2 cellular contexts compared by ENCODE assay signal in the genomic region with DNA sequence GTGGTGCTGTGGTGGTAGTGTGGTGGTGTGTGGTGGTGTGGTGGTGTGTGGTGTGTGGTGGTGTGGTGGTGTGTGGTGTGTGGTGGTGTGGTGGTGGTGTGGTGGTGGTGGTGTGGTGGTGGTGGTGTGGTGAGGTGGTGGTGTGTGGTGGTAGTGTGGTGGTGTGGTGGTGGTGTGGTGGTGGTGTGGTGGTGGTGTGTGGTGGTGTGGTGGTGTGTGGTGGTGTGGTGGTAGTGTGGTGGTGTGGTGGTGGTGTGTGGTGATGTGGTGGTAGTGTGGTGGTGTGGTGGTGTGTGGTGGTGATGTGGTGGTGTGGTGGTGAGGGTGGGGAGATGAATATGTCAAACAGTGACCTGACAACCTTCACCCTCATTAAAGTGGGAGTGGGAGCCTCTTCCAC.
TF ChIP-seq lines count a peak whose summit lies in the region.

No MANE protein-coding gene starts in this region.

TF ChIP-seq in SK-N-SH, 30 proteins besides CTCF, POLR2A, EP300 and RAD21 (continued from another document):
- TF ChIP-seq, protein P1, sequence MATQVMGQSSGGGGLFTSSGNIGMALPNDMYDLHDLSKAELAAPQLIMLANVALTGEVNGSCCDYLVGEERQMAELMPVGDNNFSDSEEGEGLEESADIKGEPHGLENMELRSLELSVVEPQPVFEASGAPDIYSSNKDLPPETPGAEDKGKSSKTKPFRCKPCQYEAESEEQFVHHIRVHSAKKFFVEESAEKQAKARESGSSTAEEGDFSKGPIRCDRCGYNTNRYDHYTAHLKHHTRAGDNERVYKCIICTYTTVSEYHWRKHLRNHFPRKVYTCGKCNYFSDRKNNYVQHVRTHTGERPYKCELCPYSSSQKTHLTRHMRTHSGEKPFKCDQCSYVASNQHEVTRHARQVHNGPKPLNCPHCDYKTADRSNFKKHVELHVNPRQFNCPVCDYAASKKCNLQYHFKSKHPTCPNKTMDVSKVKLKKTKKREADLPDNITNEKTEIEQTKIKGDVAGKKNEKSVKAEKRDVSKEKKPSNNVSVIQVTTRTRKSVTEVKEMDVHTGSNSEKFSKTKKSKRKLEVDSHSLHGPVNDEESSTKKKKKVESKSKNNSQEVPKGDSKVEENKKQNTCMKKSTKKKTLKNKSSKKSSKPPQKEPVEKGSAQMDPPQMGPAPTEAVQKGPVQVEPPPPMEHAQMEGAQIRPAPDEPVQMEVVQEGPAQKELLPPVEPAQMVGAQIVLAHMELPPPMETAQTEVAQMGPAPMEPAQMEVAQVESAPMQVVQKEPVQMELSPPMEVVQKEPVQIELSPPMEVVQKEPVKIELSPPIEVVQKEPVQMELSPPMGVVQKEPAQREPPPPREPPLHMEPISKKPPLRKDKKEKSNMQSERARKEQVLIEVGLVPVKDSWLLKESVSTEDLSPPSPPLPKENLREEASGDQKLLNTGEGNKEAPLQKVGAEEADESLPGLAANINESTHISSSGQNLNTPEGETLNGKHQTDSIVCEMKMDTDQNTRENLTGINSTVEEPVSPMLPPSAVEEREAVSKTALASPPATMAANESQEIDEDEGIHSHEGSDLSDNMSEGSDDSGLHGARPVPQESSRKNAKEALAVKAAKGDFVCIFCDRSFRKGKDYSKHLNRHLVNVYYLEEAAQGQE (IDR thresholded peaks at IDR 0.05; ENCODE audit: low read depth, low read length), result no peak
- TF ChIP-seq FOXM1 (IDR thresholded peaks at IDR 0.05; ENCODE audit: low read depth) (no peak), POLR2AphosphoS5 (IDR thresholded peaks at IDR 0.05; ENCODE audit: low read depth, low read length) (no peak), MEF2A (IDR thresholded peaks at IDR 0.05; ENCODE audit: borderline replicate concordance, low read depth) (no peak), ZBTB33 (IDR thresholded peaks at IDR 0.05; ENCODE audit: borderline replicate concordance, low read depth) (no peak), FOSL2 (IDR thresholded peaks at IDR 0.05; ENCODE audit: borderline replicate concordance, low read depth) (no peak), GABPA (IDR thresholded peaks at IDR 0.05; ENCODE audit: low read depth) (no peak), RCOR1 (IDR thresholded peaks at IDR 0.05; ENCODE audit: low read length) (no peak), SMC3 (IDR thresholded peaks at IDR 0.05; ENCODE audit: low read depth, low read length) (no peak), GATA2 (CRISPR knock-in tag; IDR thresholded peaks at IDR 0.05) (no peak), TEAD4 (IDR thresholded peaks at IDR 0.05; ENCODE audit: borderline replicate concordance, insufficient read depth) (no peak), TCF12 (IDR thresholded peaks at IDR 0.05) (no peak), MXI1 (IDR thresholded peaks at IDR 0.05; ENCODE audit: low read depth, low read length) (no peak), ELF1 (IDR thresholded peaks at IDR 0.05) (no peak), TAF1 (IDR thresholded peaks at IDR 0.05; ENCODE audit: borderline replicate concordance, low read depth, low read length) (no peak)

TF ChIP-seq in SK-N-SH treated with all-trans-retinoic acid at 6 μM for 48 hours, 23 proteins besides CTCF, POLR2A, EP300 and RAD21 (continued from another document):
- TF ChIP-seq, protein P2, sequence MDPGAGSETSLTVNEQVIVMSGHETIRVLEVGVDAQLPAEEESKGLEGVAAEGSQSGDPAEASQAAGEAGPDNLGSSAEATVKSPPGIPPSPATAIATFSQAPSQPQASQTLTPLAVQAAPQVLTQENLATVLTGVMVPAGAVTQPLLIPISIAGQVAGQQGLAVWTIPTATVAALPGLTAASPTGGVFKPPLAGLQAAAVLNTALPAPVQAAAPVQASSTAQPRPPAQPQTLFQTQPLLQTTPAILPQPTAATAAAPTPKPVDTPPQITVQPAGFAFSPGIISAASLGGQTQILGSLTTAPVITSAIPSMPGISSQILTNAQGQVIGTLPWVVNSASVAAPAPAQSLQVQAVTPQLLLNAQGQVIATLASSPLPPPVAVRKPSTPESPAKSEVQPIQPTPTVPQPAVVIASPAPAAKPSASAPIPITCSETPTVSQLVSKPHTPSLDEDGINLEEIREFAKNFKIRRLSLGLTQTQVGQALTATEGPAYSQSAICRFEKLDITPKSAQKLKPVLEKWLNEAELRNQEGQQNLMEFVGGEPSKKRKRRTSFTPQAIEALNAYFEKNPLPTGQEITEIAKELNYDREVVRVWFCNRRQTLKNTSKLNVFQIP (CRISPR knock-in tag; IDR thresholded peaks at IDR 0.05; ENCODE audit: borderline replicate concordance, low read depth), result no peak
- TF ChIP-seq OSR1 (CRISPR knock-in tag; IDR thresholded peaks at IDR 0.05), result no peak
- no peak for TF ChIP-seq ZFP3 (CRISPR knock-in tag; IDR thresholded peaks at IDR 0.05)
- no peak for TF ChIP-seq TCF4 (CRISPR knock-in tag; IDR thresholded peaks at IDR 0.05; ENCODE audit: borderline replicate concordance)
- no peak for TF ChIP-seq RARB (CRISPR knock-in tag; IDR thresholded peaks at IDR 0.05)
- TF ChIP-seq ZC3H10 (CRISPR knock-in tag; IDR thresholded peaks at IDR 0.05), result no peak
- TF ChIP-seq BACH2 (CRISPR knock-in tag; IDR thresholded peaks at IDR 0.05; ENCODE audit: borderline replicate concordance), result no peak
- TF ChIP-seq CSRNP3 (CRISPR knock-in tag; IDR thresholded peaks at IDR 0.05), result no peak
- no peak for TF ChIP-seq ZNF70 (CRISPR knock-in tag; IDR thresholded peaks at IDR 0.05)
- no peak for TF ChIP-seq ZFP30 (CRISPR knock-in tag; IDR thresholded peaks at IDR 0.05)
- no peak for TF ChIP-seq ZNF565 (CRISPR knock-in tag; conservative IDR thresholded peaks at IDR 0.05; ENCODE audit: low read depth)
- TF ChIP-seq CSDC2 (CRISPR knock-in tag; IDR thresholded peaks at IDR 0.05), result no peak
- TF ChIP-seq, protein P3, sequence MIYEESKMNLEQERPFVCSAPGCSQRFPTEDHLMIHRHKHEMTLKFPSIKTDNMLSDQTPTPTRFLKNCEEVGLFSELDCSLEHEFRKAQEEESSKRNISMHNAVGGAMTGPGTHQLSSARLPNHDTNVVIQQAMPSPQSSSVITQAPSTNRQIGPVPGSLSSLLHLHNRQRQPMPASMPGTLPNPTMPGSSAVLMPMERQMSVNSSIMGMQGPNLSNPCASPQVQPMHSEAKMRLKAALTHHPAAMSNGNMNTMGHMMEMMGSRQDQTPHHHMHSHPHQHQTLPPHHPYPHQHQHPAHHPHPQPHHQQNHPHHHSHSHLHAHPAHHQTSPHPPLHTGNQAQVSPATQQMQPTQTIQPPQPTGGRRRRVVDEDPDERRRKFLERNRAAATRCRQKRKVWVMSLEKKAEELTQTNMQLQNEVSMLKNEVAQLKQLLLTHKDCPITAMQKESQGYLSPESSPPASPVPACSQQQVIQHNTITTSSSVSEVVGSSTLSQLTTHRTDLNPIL (CRISPR knock-in tag; IDR thresholded peaks at IDR 0.05; ENCODE audit: low read depth), result no peak
